ENCODE assay signal across 1 cellular context in the genomic region with DNA sequence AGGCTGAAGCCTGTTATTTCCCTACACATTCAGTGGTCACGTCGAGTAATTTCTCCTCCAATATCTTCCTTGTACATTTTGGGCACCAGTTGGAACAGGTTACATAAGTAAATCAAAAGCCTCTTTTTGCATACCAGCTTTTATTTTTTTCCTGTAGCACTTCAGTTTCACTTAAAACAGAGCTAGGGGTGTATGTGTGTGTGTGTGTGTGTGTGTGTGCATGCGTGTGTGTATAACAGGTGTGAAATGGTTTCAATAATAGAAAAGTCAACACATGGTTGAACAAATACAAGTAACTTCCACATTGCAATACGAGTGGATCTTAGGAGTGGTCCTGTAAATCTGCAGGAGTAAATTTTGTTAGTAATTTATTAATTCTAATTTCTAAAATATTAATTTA.
TF ChIP-seq lines count a peak whose summit lies in the region.

No MANE protein-coding gene starts in this region.

TF ChIP-seq in K562, 482 proteins besides CTCF, POLR2A, EP300 and RAD21 (continued from another document):
- TF ChIP-seq IRF2 (CRISPR knock-in tag; IDR thresholded peaks at IDR 0.05) (no peak), NFIX (CRISPR knock-in tag; IDR thresholded peaks at IDR 0.05; ENCODE audit: low read depth) (no peak), ZBTB1 (CRISPR knock-in tag; IDR thresholded peaks at IDR 0.05; ENCODE audit: borderline replicate concordance, low read depth) (no peak), ZNF311 (CRISPR knock-in tag; IDR thresholded peaks at IDR 0.05) (no peak)
TF ChIP-seq in K562: peak in this region for 6.
